ENCODE assay signal across 2 cellular contexts in genomic region chrX:96763608-96764007, GRCh38.
TF ChIP-seq lines count a peak whose summit lies in the region.

No MANE protein-coding gene starts in this region.

TF ChIP-seq in A549, 52 proteins besides CTCF, POLR2A, EP300 and RAD21 (continued from another document):
- TF ChIP-seq USF2 (IDR thresholded peaks at IDR 0.05) (no peak), HOXB5 (CRISPR knock-in tag; IDR thresholded peaks at IDR 0.05) (no peak), EHF (CRISPR knock-in tag; IDR thresholded peaks at IDR 0.05) (no peak), ZC3H11A (IDR thresholded peaks at IDR 0.05) (no peak)

TF ChIP-seq in GM23338, 12 proteins besides CTCF, POLR2A, EP300 and RAD21 (continued from another document):
- TF ChIP-seq ZNF462 (CRISPR knock-in tag; IDR thresholded peaks at IDR 0.05) (no peak), ETS1 (IDR thresholded peaks at IDR 0.05) (no peak), JUNB (IDR thresholded peaks at IDR 0.05; ENCODE audit: unreplicated experiment) (no peak), NANOG (IDR thresholded peaks at IDR 0.05; ENCODE audit: borderline replicate concordance) (no peak)
- TF ChIP-seq, protein P1, sequence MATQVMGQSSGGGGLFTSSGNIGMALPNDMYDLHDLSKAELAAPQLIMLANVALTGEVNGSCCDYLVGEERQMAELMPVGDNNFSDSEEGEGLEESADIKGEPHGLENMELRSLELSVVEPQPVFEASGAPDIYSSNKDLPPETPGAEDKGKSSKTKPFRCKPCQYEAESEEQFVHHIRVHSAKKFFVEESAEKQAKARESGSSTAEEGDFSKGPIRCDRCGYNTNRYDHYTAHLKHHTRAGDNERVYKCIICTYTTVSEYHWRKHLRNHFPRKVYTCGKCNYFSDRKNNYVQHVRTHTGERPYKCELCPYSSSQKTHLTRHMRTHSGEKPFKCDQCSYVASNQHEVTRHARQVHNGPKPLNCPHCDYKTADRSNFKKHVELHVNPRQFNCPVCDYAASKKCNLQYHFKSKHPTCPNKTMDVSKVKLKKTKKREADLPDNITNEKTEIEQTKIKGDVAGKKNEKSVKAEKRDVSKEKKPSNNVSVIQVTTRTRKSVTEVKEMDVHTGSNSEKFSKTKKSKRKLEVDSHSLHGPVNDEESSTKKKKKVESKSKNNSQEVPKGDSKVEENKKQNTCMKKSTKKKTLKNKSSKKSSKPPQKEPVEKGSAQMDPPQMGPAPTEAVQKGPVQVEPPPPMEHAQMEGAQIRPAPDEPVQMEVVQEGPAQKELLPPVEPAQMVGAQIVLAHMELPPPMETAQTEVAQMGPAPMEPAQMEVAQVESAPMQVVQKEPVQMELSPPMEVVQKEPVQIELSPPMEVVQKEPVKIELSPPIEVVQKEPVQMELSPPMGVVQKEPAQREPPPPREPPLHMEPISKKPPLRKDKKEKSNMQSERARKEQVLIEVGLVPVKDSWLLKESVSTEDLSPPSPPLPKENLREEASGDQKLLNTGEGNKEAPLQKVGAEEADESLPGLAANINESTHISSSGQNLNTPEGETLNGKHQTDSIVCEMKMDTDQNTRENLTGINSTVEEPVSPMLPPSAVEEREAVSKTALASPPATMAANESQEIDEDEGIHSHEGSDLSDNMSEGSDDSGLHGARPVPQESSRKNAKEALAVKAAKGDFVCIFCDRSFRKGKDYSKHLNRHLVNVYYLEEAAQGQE (IDR thresholded peaks at IDR 0.05; ENCODE audit: unreplicated experiment) = no peak
